8 cellular contexts compared by ENCODE assay signal in the genomic region with DNA sequence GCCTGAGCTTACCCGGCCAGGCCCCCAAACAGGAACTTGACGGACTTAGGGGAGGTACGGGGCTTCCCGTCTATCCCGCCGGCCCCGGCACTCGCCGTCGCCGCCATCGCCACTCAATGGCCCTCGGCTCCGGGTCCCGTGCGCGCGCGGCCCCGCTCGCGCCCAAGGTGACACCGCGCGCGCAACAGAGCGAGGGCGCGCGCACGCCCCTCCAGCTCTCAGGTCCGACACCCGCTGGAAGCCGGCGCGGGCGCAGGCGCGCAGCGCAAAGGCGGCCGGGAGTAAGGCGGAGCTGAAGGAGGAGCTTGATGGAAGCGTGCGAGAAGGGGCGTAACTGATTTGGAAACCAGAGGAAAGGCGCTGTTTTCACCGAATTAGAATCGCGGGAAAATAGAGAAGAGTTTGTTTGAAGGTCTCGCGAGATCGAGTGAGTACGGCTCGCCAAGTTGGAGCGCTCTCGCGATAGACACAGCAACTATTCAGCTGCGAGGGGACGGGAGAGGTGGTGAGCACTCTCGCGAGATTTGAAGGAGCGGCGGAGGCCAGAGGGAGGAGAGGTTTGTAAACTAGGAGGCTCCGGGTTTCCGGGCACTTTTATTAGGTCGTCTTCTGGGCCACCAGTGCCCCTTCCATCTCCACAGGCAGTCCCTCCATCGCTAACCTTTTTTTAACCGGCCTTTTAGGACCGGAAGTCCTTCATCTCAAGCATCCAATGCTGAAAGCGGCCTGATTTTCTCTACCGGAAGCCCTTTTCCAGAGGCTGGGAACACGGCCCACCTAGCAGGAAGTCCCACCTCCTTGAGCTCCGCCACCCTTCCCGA. TPM values are rescaled to one million over a fixed set of nuclear protein-coding genes. Genes with fewer than 3 reads are reported as not detected.
DNase-seq lines count a peak whose midpoint lies in the region; ATAC-seq and TF ChIP-seq lines count a peak whose summit lies in the region.

A gene (plus strand): TSS at position 465 of the 821 bp plus-strand sequence. CDS start 642 bp downstream, outside the sequence.
A gene with protein sequence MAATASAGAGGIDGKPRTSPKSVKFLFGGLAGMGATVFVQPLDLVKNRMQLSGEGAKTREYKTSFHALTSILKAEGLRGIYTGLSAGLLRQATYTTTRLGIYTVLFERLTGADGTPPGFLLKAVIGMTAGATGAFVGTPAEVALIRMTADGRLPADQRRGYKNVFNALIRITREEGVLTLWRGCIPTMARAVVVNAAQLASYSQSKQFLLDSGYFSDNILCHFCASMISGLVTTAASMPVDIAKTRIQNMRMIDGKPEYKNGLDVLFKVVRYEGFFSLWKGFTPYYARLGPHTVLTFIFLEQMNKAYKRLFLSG (minus strand): TSS at position 243 of the 821 bp plus-strand sequence. CDS start 136 bp downstream, at position 107.

- ATAC-seq in GM21825 (IDR thresholded peaks at IDR 0.05; ENCODE audit: unreplicated experiment): peak; percentile 64

- intact Hi-C loops in esophagus muscularis mucosa (cut with DNase I): loop anchor here (5.0 kb wide), 1 partner anchor 47 kb away; a partner anchor contains a TSS

- H2AFZ ChIP-seq in Karpas-422 (ENCODE audit: low read length): peak within 1 kb of the TSS; percentile 44; the same call in 1 of the 2 replicates

- H3K27ac ChIP-seq in Karpas-422 (ENCODE audit: low read length) (peak within 1 kb of the TSS; percentile 91), esophagus muscularis mucosa (replicated peaks in 1 of 4) (peak within 1 kb of the TSS; percentile 91 to 97 (median 94)), muscle layer of duodenum (ENCODE audit: low read length) (peak within 1 kb of the TSS; percentile 98)

- H3K79me2 ChIP-seq in Karpas-422 (ENCODE audit: low read length): peaks cover 56% of the 10 kb centered on the region

- H3K4me3 ChIP-seq in Karpas-422 (ENCODE audit: low read length) (peak within 1 kb of the TSS; percentile 96), esophagus muscularis mucosa (peak within 1 kb of the TSS; percentile 77 to 87 (median 78)), muscle layer of duodenum (ENCODE audit: low read depth in 1 of 2, low read length in 2 of 2) (peak within 1 kb of the TSS; percentile 70 to 97)

- peak; percentile 56 for TF ChIP-seq POLR2A in esophagus muscularis mucosa (IDR thresholded peaks at IDR 0.05; ENCODE audit: low read depth)

- no peak for TF ChIP-seq EP300 in esophagus muscularis mucosa (IDR thresholded peaks at IDR 0.05)

- H4K20me1 ChIP-seq in Karpas-422 (ENCODE audit: insufficient read depth, low read depth, low read length): peaks cover 6% of the 10 kb centered on the region; the same call in 1 of the 2 replicates

- H3K27me3 ChIP-seq in Karpas-422 (ENCODE audit: low read length) (no peaks in the 10 kb centered on the region), esophagus muscularis mucosa (no peaks in the 10 kb centered on the region), muscle layer of duodenum (ENCODE audit: low read depth, low read length) (no peaks in the 10 kb centered on the region)

- peak within 1 kb of the TSS; percentile 95 for H3K9ac ChIP-seq in Karpas-422 (ENCODE audit: low read length)

- peak within 1 kb of the TSS; percentile 94 for H3K4me2 ChIP-seq in Karpas-422 (ENCODE audit: low read depth, low read length, poor library complexity, severe bottlenecking)

- no peaks in the 10 kb centered on the region for H3K9me3 ChIP-seq in Karpas-422 (ENCODE audit: low read length)
- no peaks in the 10 kb centered on the region for H3K9me3 ChIP-seq in esophagus muscularis mucosa
- H3K9me3 ChIP-seq in muscle layer of duodenum (ENCODE audit: control insufficient read depth in 1 of 2, low read length in 2 of 2): no peaks in the 10 kb centered on the region

- peak in 1 of 3 experiments; percentile 33 for TF ChIP-seq CTCF in esophagus muscularis mucosa (IDR thresholded peaks at IDR 0.05)

- DNase-seq in DMS79 treated with DMSO at 0.1 percent for 48 hours (lab: John Stamatoyannopoulos, UW) (peak; percentile 98), Karpas-422 (peak; percentile 100), RKO (ENCODE audit: low spot score) (peak; percentile 99), activated T-helper 1 cell treated with Interleukin-2 at 50 U/mL for 16 hours (ENCODE audit: low read depth) (peak; percentile 95), esophagus muscularis mucosa (ENCODE audit: extremely low spot score) (peak; percentile 99)
- DNase-seq in stimulated activated CD8-positive, alpha-beta memory T cell treated with anti-CD3 and anti-CD28 coated beads, Interleukin-7, amount 100 ng/mL, for 4 hours (ENCODE audit: low read depth in 2 of 2): peak; percentile 92 to 95

- under 1% methylated on average over 56 of the region's 75 CpGs for WGBS in esophagus muscularis mucosa

- H3K4me1 ChIP-seq in Karpas-422 (ENCODE audit: low read length) (peaks cover 47% of the 10 kb centered on the region), esophagus muscularis mucosa (peaks cover 37 to 69% (median 63%) of the 10 kb centered on the region in 4 donors), muscle layer of duodenum (ENCODE audit: control insufficient read depth in 1 of 2, insufficient read depth in 2 of 2, low read length in 2 of 2) (peaks cover 25 to 65% of the 10 kb centered on the region in 2 donors)

- H3K36me3 ChIP-seq in Karpas-422 (ENCODE audit: insufficient read depth, low read length): peaks cover 24% of the 10 kb centered on the region
- peaks cover 30 to 63% (median 56%) of the 10 kb centered on the region in 4 donors for H3K36me3 ChIP-seq in esophagus muscularis mucosa
- peaks cover 44 to 53% of the 10 kb centered on the region in 2 donors for H3K36me3 ChIP-seq in muscle layer of duodenum (ENCODE audit: control insufficient read depth in 1 of 2, insufficient read depth in 2 of 2, low read length in 2 of 2)

- H3K9me2 ChIP-seq in Karpas-422 (replicated peaks; ENCODE audit: insufficient read depth, low read length): no peaks in the 10 kb centered on the region

RNA-seq across cellular contexts. Expression of the first gene that starts in this region (rescaled TPM):
- 49.9 and 50.5 TPM in 2 replicates for total RNA-seq in Karpas-422 (2014; rRNA removed; shearing (Covaris generic); ENCODE audit: low replicate concordance)
- 10 to 100 TPM; 59.8 to 96.3 (median 69.5) TPM for total RNA-seq in esophagus muscularis mucosa

RNA-seq across cellular contexts. Expression of the second gene that starts in this region (rescaled TPM):
- 79.0 and 79.1 TPM in 2 replicates for total RNA-seq in Karpas-422 (2014; rRNA removed; shearing (Covaris generic); ENCODE audit: low replicate concordance)
- 10 to 100 TPM; 38.8 to 73.4 (median 55.5) TPM for total RNA-seq in esophagus muscularis mucosa

Comparison
In these comparisons a context has a peak if more than half of its experiments do, and no peak if none do; other contexts are left out.
1. Peak in every context shown above with its lines: DNase-seq, ATAC-seq, H3K4me3 ChIP-seq and H3K27ac ChIP-seq.